In the genomic region with DNA sequence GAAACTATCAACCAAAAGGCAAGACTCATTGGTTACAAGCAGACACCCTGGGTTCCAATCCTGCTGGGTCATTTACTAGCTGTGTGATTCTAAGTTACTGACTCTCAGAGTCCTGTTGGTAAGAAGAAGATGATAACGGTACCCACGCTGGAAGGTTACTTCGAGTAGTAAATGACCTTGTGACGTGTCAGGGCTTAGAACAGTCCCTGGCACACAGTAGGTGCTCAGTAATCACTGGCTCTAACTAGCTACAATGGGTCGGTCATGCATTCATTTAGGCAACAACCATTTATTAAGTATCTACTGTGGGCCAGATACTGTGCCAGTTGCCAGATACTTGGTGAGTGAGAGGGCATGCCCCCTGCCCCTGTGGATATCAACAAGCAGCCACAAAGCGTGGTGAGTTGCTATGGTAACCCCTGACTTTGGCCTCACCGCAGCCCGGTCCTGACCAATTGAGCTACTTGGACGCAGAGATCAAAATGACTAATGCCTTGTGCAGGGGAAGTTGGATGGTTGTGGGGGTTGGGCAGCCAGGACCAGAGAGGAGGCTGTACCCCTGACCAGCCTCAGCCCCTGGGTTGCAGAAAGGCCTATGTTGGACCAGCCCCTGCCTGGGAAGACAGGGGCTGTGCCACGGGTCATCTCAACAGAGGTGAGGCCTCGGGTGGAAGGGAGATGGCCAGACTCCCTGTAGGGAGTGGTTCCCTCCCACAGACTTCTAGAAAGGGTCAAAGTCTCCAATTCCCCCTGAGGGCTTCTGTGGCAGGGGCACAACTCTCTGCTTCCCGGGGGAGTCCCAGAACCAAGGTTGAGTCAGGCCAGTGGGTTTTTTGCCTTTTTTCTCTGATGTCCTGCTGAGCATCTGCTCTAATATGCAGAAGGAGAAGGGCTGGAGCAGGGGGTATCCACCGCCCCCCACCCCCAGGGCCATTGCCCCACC, we compare ENCODE assay signal across 1 cellular context.
TF ChIP-seq lines count a peak whose summit lies in the region.

No MANE protein-coding gene starts in this region.

TF ChIP-seq in GM12878, 131 proteins besides CTCF, POLR2A, EP300 and RAD21 (continued from another document):
- TF ChIP-seq, protein P1, sequence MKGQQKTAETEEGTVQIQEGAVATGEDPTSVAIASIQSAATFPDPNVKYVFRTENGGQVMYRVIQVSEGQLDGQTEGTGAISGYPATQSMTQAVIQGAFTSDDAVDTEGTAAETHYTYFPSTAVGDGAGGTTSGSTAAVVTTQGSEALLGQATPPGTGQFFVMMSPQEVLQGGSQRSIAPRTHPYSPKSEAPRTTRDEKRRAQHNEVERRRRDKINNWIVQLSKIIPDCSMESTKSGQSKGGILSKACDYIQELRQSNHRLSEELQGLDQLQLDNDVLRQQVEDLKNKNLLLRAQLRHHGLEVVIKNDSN (IDR thresholded peaks at IDR 0.05; ENCODE audit: borderline replicate concordance, extremely low read length, insufficient read depth, low read depth, low read length), result no peak
- TF ChIP-seq SRF (IDR thresholded peaks at IDR 0.05; ENCODE audit: low read depth in 2 of 2, low read length in 2 of 2), result no peak
- 0 out of 2 replicates have a peak, but pooled peaks have one; percentile 44 for TF ChIP-seq MXI1 (IDR thresholded peaks at IDR 0.05; ENCODE audit: low read depth, low read length)
- TF ChIP-seq BMI1 (IDR thresholded peaks at IDR 0.05; ENCODE audit: borderline replicate concordance), result peak; percentile 95
- no peak for TF ChIP-seq MYC (IDR thresholded peaks at IDR 0.05; ENCODE audit: insufficient read depth, insufficient read length, insufficient replicate concordance, low read length, severe bottlenecking)
- TF ChIP-seq CBX5 (IDR thresholded peaks at IDR 0.05; ENCODE audit: low read depth), result no peak
- TF ChIP-seq BCL11A (IDR thresholded peaks at IDR 0.05; ENCODE audit: low read depth, low read length), result no peak
- TF ChIP-seq ZNF384 (IDR thresholded peaks at IDR 0.05; ENCODE audit: borderline replicate concordance, low read depth, low read length), result no peak
- TF ChIP-seq FOXK2 (IDR thresholded peaks at IDR 0.05), result peak; percentile 61
- 0 out of 2 replicates have a peak, but pooled peaks have one; percentile 34 for TF ChIP-seq JUNB (IDR thresholded peaks at IDR 0.05)
- peak; percentile 71; the same call in 1 of the 2 replicates for TF ChIP-seq IRF4 (IDR thresholded peaks at IDR 0.05; ENCODE audit: low read depth, low read length)
- 0 out of 2 replicates have a peak, but pooled peaks have one; percentile 49 for TF ChIP-seq DPF2 (IDR thresholded peaks at IDR 0.05)
- 0 out of 2 replicates have a peak, but pooled peaks have one; percentile 50 for TF ChIP-seq RFX5 (IDR thresholded peaks at IDR 0.05; ENCODE audit: low read depth, low read length)
- TF ChIP-seq, protein P2, sequence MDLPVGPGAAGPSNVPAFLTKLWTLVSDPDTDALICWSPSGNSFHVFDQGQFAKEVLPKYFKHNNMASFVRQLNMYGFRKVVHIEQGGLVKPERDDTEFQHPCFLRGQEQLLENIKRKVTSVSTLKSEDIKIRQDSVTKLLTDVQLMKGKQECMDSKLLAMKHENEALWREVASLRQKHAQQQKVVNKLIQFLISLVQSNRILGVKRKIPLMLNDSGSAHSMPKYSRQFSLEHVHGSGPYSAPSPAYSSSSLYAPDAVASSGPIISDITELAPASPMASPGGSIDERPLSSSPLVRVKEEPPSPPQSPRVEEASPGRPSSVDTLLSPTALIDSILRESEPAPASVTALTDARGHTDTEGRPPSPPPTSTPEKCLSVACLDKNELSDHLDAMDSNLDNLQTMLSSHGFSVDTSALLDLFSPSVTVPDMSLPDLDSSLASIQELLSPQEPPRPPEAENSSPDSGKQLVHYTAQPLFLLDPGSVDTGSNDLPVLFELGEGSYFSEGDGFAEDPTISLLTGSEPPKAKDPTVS (IDR thresholded peaks at IDR 0.05; ENCODE audit: low read depth, low read length), result no peak
- no peak for TF ChIP-seq SMAD1 (IDR thresholded peaks at IDR 0.05; ENCODE audit: low read depth, partially characterized antibody)
- TF ChIP-seq NFIC (IDR thresholded peaks at IDR 0.05; ENCODE audit: low read depth, low read length), result no peak
- peak; percentile 45; the same call in 1 of the 2 replicates for TF ChIP-seq RUNX3 (IDR thresholded peaks at IDR 0.05; ENCODE audit: low read length)
- peak; percentile 10 to 14; a peak in 1 of 4 replicates for TF ChIP-seq IKZF2 (IDR thresholded peaks at IDR 0.05)
